ENCODE assay signal across 17 cellular contexts in the genomic region with DNA sequence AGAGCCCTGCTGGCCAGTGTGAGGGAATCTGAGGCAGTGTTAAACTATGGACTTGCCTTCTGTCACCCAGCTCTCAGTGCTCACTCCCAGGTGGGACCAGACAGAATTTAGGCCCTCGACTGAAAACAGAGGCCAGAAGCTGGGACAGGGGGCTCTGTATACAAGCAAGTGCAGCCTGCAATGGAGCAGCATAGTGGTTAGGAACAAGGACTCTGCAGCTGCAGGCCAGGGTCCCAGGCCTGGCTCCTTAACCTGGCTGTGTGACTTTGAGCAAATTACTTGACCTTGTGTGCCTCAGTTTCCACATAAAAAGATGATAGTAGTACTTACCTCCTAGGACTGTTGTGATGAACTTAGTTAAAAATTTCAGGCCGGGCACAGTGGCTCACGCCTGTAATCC. TPM values are rescaled to one million over a fixed set of nuclear protein-coding genes. Genes with fewer than 3 reads are reported as not detected.
DNase-seq lines count a peak whose midpoint lies in the region; ATAC-seq and TF ChIP-seq lines count a peak whose summit lies in the region.
"Had no signal": no experiment of that assay in that cellular context is flagged by ENCODE, and none has a peak within 500 bp of the region (broad histone marks: within the 10 kb centered on the region; RNA-seq: fewer than 3 reads in every experiment).

No MANE protein-coding gene starts in this region.

- H3K4me1 ChIP-seq in OCI-LY7 (ENCODE audit: insufficient read depth, low read length, poor library complexity, severe bottlenecking) = peaks cover 99% of the 10 kb centered on the region
- H3K4me1 ChIP-seq in colonic mucosa = no peaks in the 10 kb centered on the region
- peaks cover 0 to 20% (median 12%) of the 10 kb centered on the region in 4 donors for H3K4me1 ChIP-seq in tibial nerve

- no peak for ATAC-seq in stimulated activated naive B cell treated with anti-CD40 and anti-IgM and Interleukin-4, amounts not matched to agents 10 μg/mL and 1 μg/mL and 100 μg/mL, for 72 hours (replicated peaks)
- ATAC-seq in GM18873 (IDR thresholded peaks at IDR 0.05; ENCODE audit: low FRiP score, unreplicated experiment) = no peak
- ATAC-seq: activated CD4-positive, CD25-positive, alpha-beta regulatory T cell treated with anti-CD3 and anti-CD28 coated beads, Interleukin-2, amount 50 U/mL, for 24 hours; activated T-cell treated with anti-CD3 and anti-CD28 coated beads, Interleukin-2, amount 50 U/mL, for 4 hours; right cardiac atrium had no signal

- peak overlapping the region; percentile 27 for H3K4me2 ChIP-seq in OCI-LY7 (ENCODE audit: low read length)
- H3K4me2 ChIP-seq: hepatocyte had no signal

- H3K36me3 ChIP-seq in OCI-LY7 (ENCODE audit: insufficient read depth, low read length) (no peaks in the 10 kb centered on the region), colonic mucosa (no peaks in the 10 kb centered on the region), tibial nerve (no peaks in the 10 kb centered on the region)

- intact Hi-C loops in OCI-LY7 (cut with micrococcal nuclease; ENCODE audit: unreplicated experiment) = loop anchor here (10.0 kb wide), 2 partner anchors 897 to 1827 kb away; partner anchors contain the start of genes STT3B and TGFBR2
- intact Hi-C loops in colonic mucosa (cut with DNase I) = no loop called here

- H3K4me1 Mint-ChIP-seq in activated naive CD4-positive, alpha-beta T cell treated with anti-CD3 and anti-CD28 coated beads, Interleukin-2, amount 50 U/mL, for 24 hours = peaks cover 87% of the 10 kb centered on the region
- peaks cover 53 to 82% of the 10 kb centered on the region in 2 donors for H3K4me1 Mint-ChIP-seq in stimulated activated naive B cell treated with anti-CD40 and anti-IgM and Interleukin-4, amounts not matched to agents 10 μg/mL and 1 μg/mL and 100 μg/mL, for 72 hours
- H3K4me1 Mint-ChIP-seq: mesothelial cell of epicardium had no signal

- TF ChIP-seq POLR2A in tibial nerve (IDR thresholded peaks at IDR 0.05) = no peak

- H3K4me3 ChIP-seq in OCI-LY7 (ENCODE audit: low read depth, low read length, poor library complexity, severe bottlenecking) = no peak overlapping the region
- H3K4me3 ChIP-seq in colonic mucosa = no peak overlapping the region
- no peak overlapping the region for H3K4me3 ChIP-seq in tibial nerve
- H3K4me3 ChIP-seq: hepatocyte had no signal

- no peaks in the 10 kb centered on the region for H3K9me2 ChIP-seq in OCI-LY7 (ENCODE audit: insufficient read depth, low read length)

- no TSS peak for BruUV-seq in OCI-LY7 (replicated peaks; lab: Mats Ljungman, UMichigan)

- TF ChIP-seq CTCF in OCI-LY7 (conservative IDR thresholded peaks at IDR 0.05; ENCODE audit: low read length) (no peak), colonic mucosa (IDR thresholded peaks at IDR 0.05) (no peak), tibial nerve (IDR thresholded peaks at IDR 0.05) (no peak)

- H3K27me3 ChIP-seq in colonic mucosa = no peaks in the 10 kb centered on the region
- no peaks in the 10 kb centered on the region for H3K27me3 ChIP-seq in tibial nerve
- H3K27me3 ChIP-seq: hepatocyte had no signal

- H3K27ac ChIP-seq in OCI-LY7 (ENCODE audit: low read depth, low read length, poor library complexity, severe bottlenecking) = no peak overlapping the region
- H3K27ac ChIP-seq in colonic mucosa = no peak overlapping the region
- H3K27ac ChIP-seq in tibial nerve = no peak overlapping the region
- H3K27ac ChIP-seq: hepatocyte had no signal

- H3K9me3 Mint-ChIP-seq in activated naive CD4-positive, alpha-beta T cell treated with anti-CD3 and anti-CD28 coated beads, Interleukin-2, amount 50 U/mL, for 24 hours = no peaks in the 10 kb centered on the region
- H3K9me3 Mint-ChIP-seq in stimulated activated naive B cell treated with anti-CD40 and anti-IgM and Interleukin-4, amounts not matched to agents 10 μg/mL and 1 μg/mL and 100 μg/mL, for 72 hours = no peaks in the 10 kb centered on the region
- H3K9me3 Mint-ChIP-seq: activated T-cell treated with anti-CD3 and anti-CD28 coated beads, Interleukin-2, amount 50 U/mL, for 4 hours; mesothelial cell of epicardium had no signal

- 84 to 96% methylated on average over 3 of the region's 3 CpGs for WGBS in tibial nerve, 2 donors

- no peaks in the 10 kb centered on the region for H3K9me3 ChIP-seq in OCI-LY7 (ENCODE audit: low read length)
- H3K9me3 ChIP-seq in colonic mucosa = no peaks in the 10 kb centered on the region
- no peaks in the 10 kb centered on the region for H3K9me3 ChIP-seq in tibial nerve

- H3K36me3 Mint-ChIP-seq in activated naive CD4-positive, alpha-beta T cell treated with anti-CD3 and anti-CD28 coated beads, Interleukin-2, amount 50 U/mL, for 24 hours = no peaks in the 10 kb centered on the region
- H3K36me3 Mint-ChIP-seq in stimulated activated naive B cell treated with anti-CD40 and anti-IgM and Interleukin-4, amounts not matched to agents 10 μg/mL and 1 μg/mL and 100 μg/mL, for 72 hours = peaks cover 13 to 23% of the 10 kb centered on the region in 2 donors
- H3K36me3 Mint-ChIP-seq: mesothelial cell of epicardium had no signal

- no peak for DNase-seq in activated naive CD4-positive, alpha-beta T cell treated with anti-CD3 and anti-CD28 coated beads, Interleukin-2, amount 50 U/mL, for 16 hours
- DNase-seq in OCI-LY7 (ENCODE audit: low spot score) (no peak), colonic mucosa (peak; percentile 7), NCI-H345 (lab: John Stamatoyannopoulos, UW) (no peak), tibial nerve (ENCODE audit: low spot score in 2 of 2) (no peak)
- DNase-seq in stimulated activated naive B cell treated with anti-CD40 and anti-IgM and Interleukin-4, amounts not matched to agents 10 μg/mL and 1 μg/mL and 100 μg/mL, for 72 hours = no peak
- DNase-seq: activated T-cell treated with anti-CD3 and anti-CD28 coated beads, Interleukin-2, amount 50 U/mL, for 4 hours; anterior cingulate cortex; NCI-H1694 treated with DMSO at 0.1 percent for 48 hours; NCI-H226; right cardiac atrium; substantia nigra had no signal

- peak overlapping the region; percentile 99 for H3K27ac Mint-ChIP-seq in activated naive CD4-positive, alpha-beta T cell treated with anti-CD3 and anti-CD28 coated beads, Interleukin-2, amount 50 U/mL, for 24 hours
- peak overlapping the region; percentile 75 for H3K27ac Mint-ChIP-seq in stimulated activated naive B cell treated with anti-CD40 and anti-IgM and Interleukin-4, amounts not matched to agents 10 μg/mL and 1 μg/mL and 100 μg/mL, for 72 hours
- H3K27ac Mint-ChIP-seq: mesothelial cell of epicardium had no signal

- H3K4me3 Mint-ChIP-seq in activated naive CD4-positive, alpha-beta T cell treated with anti-CD3 and anti-CD28 coated beads, Interleukin-2, amount 50 U/mL, for 24 hours = peak overlapping the region; percentile 86
- H3K4me3 Mint-ChIP-seq in stimulated activated naive B cell treated with anti-CD40 and anti-IgM and Interleukin-4, amounts not matched to agents 10 μg/mL and 1 μg/mL and 100 μg/mL, for 72 hours = no peak overlapping the region
- H3K4me3 Mint-ChIP-seq: mesothelial cell of epicardium had no signal

- POLR2A ChIA-PET in OCI-LY7 (lab: Charles Lee) = no interaction called here

- TF ChIP-seq EP300 in tibial nerve (IDR thresholded peaks at IDR 0.05) = no peak

- no peaks in the 10 kb centered on the region for H4K20me1 ChIP-seq in OCI-LY7 (ENCODE audit: insufficient read depth, low read length)

- H3K9ac ChIP-seq in colonic mucosa (ENCODE audit: low read depth in 2 of 2, low read length in 2 of 2) = no peak overlapping the region

- H2AFZ ChIP-seq in OCI-LY7 (ENCODE audit: low read length) = no peak overlapping the region
- H2AFZ ChIP-seq: hepatocyte had no signal

- no peaks in the 10 kb centered on the region for H3K27me3 Mint-ChIP-seq in activated naive CD4-positive, alpha-beta T cell treated with anti-CD3 and anti-CD28 coated beads, Interleukin-2, amount 50 U/mL, for 24 hours
- no peaks in the 10 kb centered on the region for H3K27me3 Mint-ChIP-seq in stimulated activated naive B cell treated with anti-CD40 and anti-IgM and Interleukin-4, amounts not matched to agents 10 μg/mL and 1 μg/mL and 100 μg/mL, for 72 hours

- CTCF ChIA-PET in OCI-LY7 (lab: Charles Lee; ENCODE audit: unreplicated experiment) = no interaction called here

- H3K79me2 ChIP-seq in OCI-LY7 (ENCODE audit: insufficient read depth, low read depth, low read length) = peaks cover 6% of the 10 kb centered on the region; the same call in 1 of the 2 replicates

RNA-seq across cellular contexts. Expression of gene CMTM7, which starts 39.8 kb away (rescaled TPM):
- 13.2 and 16.0 TPM in 2 replicates for total RNA-seq in OCI-LY7 (2014; rRNA removed; shearing (Covaris generic))
- total RNA-seq in OCI-LY7 (2022) (19.0 TPM in 2 replicates), colonic mucosa (1 to 10 TPM; 5.8 to 5.9 TPM), tibial nerve (10 to 100 TPM; 10.4 to 47.4 (median 19.5) TPM)
